8 cellular contexts compared by ENCODE assay signal in the genomic region with DNA sequence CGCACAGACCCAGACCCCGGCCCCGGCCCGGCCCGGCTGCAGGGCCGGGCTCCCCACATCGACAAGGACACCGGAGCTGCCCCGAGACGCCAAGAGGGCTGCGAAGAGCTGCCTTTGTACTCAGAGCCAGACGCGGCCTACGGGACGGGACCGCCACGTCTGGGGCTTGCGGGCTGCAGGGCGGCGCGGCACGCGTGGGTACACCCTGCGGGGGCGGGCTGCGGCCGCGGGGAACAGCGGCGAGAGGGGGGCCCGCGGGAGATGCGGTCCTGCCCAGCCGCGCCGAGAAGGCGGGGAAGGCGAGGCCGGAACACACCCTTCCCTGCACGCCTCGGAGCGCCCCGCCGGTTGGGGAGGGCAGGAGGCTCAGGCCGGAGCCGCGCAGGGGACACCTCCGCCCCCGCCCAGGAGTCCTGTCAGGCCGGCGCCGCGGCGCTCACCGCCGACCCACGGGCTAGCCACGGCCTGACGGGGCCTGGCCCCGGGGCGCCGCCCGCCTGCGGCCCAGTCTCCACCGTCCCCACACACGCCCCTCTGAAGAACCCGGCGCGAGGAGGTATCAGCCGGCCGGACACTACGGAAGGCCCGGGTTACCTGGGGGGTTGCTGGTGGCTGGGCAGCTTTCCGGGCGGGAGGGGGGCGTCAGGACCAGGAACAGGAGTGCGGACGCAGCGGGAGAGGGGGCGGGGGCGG. TPM values are rescaled to one million over a fixed set of nuclear protein-coding genes. Genes with fewer than 3 reads are reported as not detected.
DNase-seq lines count a peak whose midpoint lies in the region; ATAC-seq and TF ChIP-seq lines count a peak whose summit lies in the region.

No MANE protein-coding gene starts in this region.

- peak overlapping the region; percentile 58 for H2BK12ac ChIP-seq in neuronal stem cell (ENCODE audit: low read length)

- H3F3A ChIP-seq in DOHH2 (ENCODE audit: control insufficient read depth, insufficient read depth) (no peaks in the 10 kb centered on the region; the same call in 1 of the 2 replicates), MM.1S (ENCODE audit: insufficient read depth, low read length) (peaks cover 4% of the 10 kb centered on the region)

- no peaks in the 10 kb centered on the region for H3K9me3 Mint-ChIP-seq in activated T-cell treated with anti-CD3 and anti-CD28 coated beads, Interleukin-2, amount 50 U/mL, for 4 hours

- no peak overlapping the region for H2BK15ac ChIP-seq in neuronal stem cell (ENCODE audit: low read length)

- H3K4me1 Mint-ChIP-seq in activated T-cell treated with anti-CD3 and anti-CD28 coated beads, Interleukin-2, amount 50 U/mL, for 4 hours (ENCODE audit: low read depth), result peaks cover 46% of the 10 kb centered on the region

- H3K27me3 ChIP-seq in DOHH2 (ENCODE audit: control insufficient read depth, low read length) (no peaks in the 10 kb centered on the region), MM.1S (replicated peaks; ENCODE audit: insufficient read depth, low read length) (no peaks in the 10 kb centered on the region), neuronal stem cell (ENCODE audit: control insufficient read depth in 3 of 3, insufficient read depth in 3 of 3, low read depth in 1 of 3, low read length in 3 of 3) (no peaks in the 10 kb centered on the region), thyroid gland (no peaks in the 10 kb centered on the region)

- peak overlapping the region; percentile 97 for H4K91ac ChIP-seq in neuronal stem cell (ENCODE audit: low read depth, low read length, poor library complexity)

- H4K20me1 ChIP-seq in DOHH2 (ENCODE audit: control insufficient read depth, insufficient read depth, low read depth, low read length), result peaks cover 19% of the 10 kb centered on the region
- H4K20me1 ChIP-seq in MM.1S (ENCODE audit: insufficient read depth, low read length), result peaks cover 47% of the 10 kb centered on the region

- peak overlapping the region; percentile 93 for H3K4me2 ChIP-seq in DOHH2 (ENCODE audit: low read length)
- peak overlapping the region; percentile 82 for H3K4me2 ChIP-seq in MM.1S (ENCODE audit: low read depth, low read length)
- H3K4me2 ChIP-seq in neuronal stem cell (ENCODE audit: insufficient read depth, low read length, poor library complexity, severe bottlenecking), result peak overlapping the region; percentile 60

- H3K18ac ChIP-seq in neuronal stem cell (ENCODE audit: low read length), result peak overlapping the region; percentile 98

- TF ChIP-seq CTCF in DOHH2 (IDR thresholded peaks at IDR 0.05; ENCODE audit: low read depth, low read length, poor library complexity, severe bottlenecking) (no peak), MM.1S (IDR thresholded peaks at IDR 0.05; ENCODE audit: low read length) (no peak), fibroblast of pulmonary artery (IDR thresholded peaks at IDR 0.05; ENCODE audit: low read length, missing control alignments) (no peak), thyroid gland (IDR thresholded peaks at IDR 0.05) (no peak)

- H3K9me3 ChIP-seq in DOHH2 (ENCODE audit: control insufficient read depth, insufficient read depth, low read length) (no peaks in the 10 kb centered on the region), MM.1S (replicated peaks; ENCODE audit: insufficient read depth, low read length) (no peaks in the 10 kb centered on the region), neuronal stem cell (replicated peaks in 1 of 2; ENCODE audit: control insufficient read depth in 2 of 2, insufficient read depth in 1 of 2, low read depth in 1 of 2, low read length in 2 of 2) (no peaks in the 10 kb centered on the region), thyroid gland (no peaks in the 10 kb centered on the region)

- H3K4me3 Mint-ChIP-seq in activated T-cell treated with anti-CD3 and anti-CD28 coated beads, Interleukin-2, amount 50 U/mL, for 4 hours, result peak overlapping the region; percentile 95

- peaks cover 37% of the 10 kb centered on the region for H3K36me3 ChIP-seq in DOHH2 (ENCODE audit: control insufficient read depth, low read length)
- H3K36me3 ChIP-seq in MM.1S (replicated peaks; ENCODE audit: insufficient read depth, low read length), result no peaks in the 10 kb centered on the region
- no peaks in the 10 kb centered on the region for H3K36me3 ChIP-seq in neuronal stem cell (replicated peaks in 1 of 2; ENCODE audit: control insufficient read depth in 2 of 2, insufficient read depth in 2 of 2, low read length in 2 of 2)
- H3K36me3 ChIP-seq in thyroid gland, result no peaks in the 10 kb centered on the region

- H3K9me2 ChIP-seq in DOHH2 (replicated peaks; ENCODE audit: control insufficient read depth, low read length) (no peaks in the 10 kb centered on the region), MM.1S (replicated peaks; ENCODE audit: insufficient read depth, low read length) (no peaks in the 10 kb centered on the region)

- peaks cover 5% of the 10 kb centered on the region for H3K79me1 ChIP-seq in neuronal stem cell (ENCODE audit: low read depth, low read length)

- H4K8ac ChIP-seq in neuronal stem cell (ENCODE audit: low read depth, low read length), result no peak overlapping the region

- no CpG with 5 or more reads among the region's 81 CpGs for WGBS in neuronal stem cell (ENCODE audit: extremely low coverage in 2 of 2, insufficient read length in 2 of 2, insufficient replicate concordance in 1 of 2), 2 donors
- 0% methylated on average over 1 to 7 of the region's 81 CpGs for WGBS in thyroid gland, 2 donors

- TF ChIP-seq POLR2A in thyroid gland (IDR thresholded peaks at IDR 0.05), result no peak

- peak; percentile 59 for DNase-seq in MM.1S
- DNase-seq in activated T-cell treated with anti-CD3 and anti-CD28 coated beads, Interleukin-2, amount 50 U/mL, for 4 hours, result peak; percentile 35
- DNase-seq in fibroblast of pulmonary artery (ENCODE audit: low read depth), result no peak
- DNase-seq in neuronal stem cell (ENCODE audit: low spot score), result peak; percentile 24
- peak; percentile 57 to 62 for DNase-seq in thyroid gland
- DNase-seq in pons (ENCODE audit: low spot score), result no peak

- H3K27ac ChIP-seq in DOHH2 (ENCODE audit: low read depth, low read length), result peak overlapping the region; percentile 75
- peak overlapping the region; percentile 80 for H3K27ac ChIP-seq in MM.1S (ENCODE audit: low read length)
- peak overlapping the region; percentile 74 for H3K27ac ChIP-seq in neuronal stem cell (replicated peaks; ENCODE audit: low read length)
- peak overlapping the region; percentile 94 to 98 (median 96) for H3K27ac ChIP-seq in thyroid gland

- intact Hi-C loops in thyroid gland (cut with DNase I), result no loop called here

- peaks cover 78% of the 10 kb centered on the region for H3K4me1 ChIP-seq in DOHH2 (ENCODE audit: control insufficient read depth, low read length)
- H3K4me1 ChIP-seq in MM.1S (ENCODE audit: low read length), result peaks cover 29% of the 10 kb centered on the region
- peaks cover 8 to 16% of the 10 kb centered on the region in 2 donors for H3K4me1 ChIP-seq in neuronal stem cell (ENCODE audit: control insufficient read depth in 2 of 2, insufficient read depth in 1 of 2, low read depth in 1 of 2, low read length in 2 of 2)
- peaks cover 37 to 43% of the 10 kb centered on the region in 2 donors for H3K4me1 ChIP-seq in thyroid gland

- peak overlapping the region; percentile 69 for H2AFZ ChIP-seq in MM.1S (ENCODE audit: low read length)
- H2AFZ ChIP-seq in neuronal stem cell (ENCODE audit: low read length), result peak overlapping the region; percentile 90

- peak overlapping the region; percentile 92 for H2AK5ac ChIP-seq in neuronal stem cell (ENCODE audit: low read depth, low read length)

- peak; percentile 22 for ATAC-seq in GM21737 (IDR thresholded peaks at IDR 0.05; ENCODE audit: unreplicated experiment)
- peak; percentile 34 to 49 for ATAC-seq in activated T-cell treated with anti-CD3 and anti-CD28 coated beads, Interleukin-2, amount 50 U/mL, for 4 hours

- H3K9ac ChIP-seq in MM.1S (ENCODE audit: low read length) (peak overlapping the region; percentile 82), neuronal stem cell (ENCODE audit: low read depth, low read length, poor library complexity) (peak overlapping the region; percentile 99)

- peak overlapping the region; percentile 56 for H3K14ac ChIP-seq in neuronal stem cell (ENCODE audit: low read length)

- H3K27me3 Mint-ChIP-seq in activated T-cell treated with anti-CD3 and anti-CD28 coated beads, Interleukin-2, amount 50 U/mL, for 4 hours (ENCODE audit: low read depth), result no peaks in the 10 kb centered on the region

- peaks cover 4% of the 10 kb centered on the region for H3K36me3 Mint-ChIP-seq in activated T-cell treated with anti-CD3 and anti-CD28 coated beads, Interleukin-2, amount 50 U/mL, for 4 hours (ENCODE audit: insufficient read depth)

- peaks cover 74% of the 10 kb centered on the region for H3K79me2 ChIP-seq in DOHH2 (ENCODE audit: control insufficient read depth, low read length)
- H3K79me2 ChIP-seq in MM.1S (ENCODE audit: low read length), result peaks cover 57% of the 10 kb centered on the region

- H3K4ac ChIP-seq in neuronal stem cell (ENCODE audit: low read length), result no peak overlapping the region

- H2BK5ac ChIP-seq in neuronal stem cell (ENCODE audit: low read length), result peak overlapping the region; percentile 94

- H3K4me3 ChIP-seq in DOHH2 (ENCODE audit: low read length), result peak overlapping the region; percentile 80
- peak overlapping the region; percentile 71 for H3K4me3 ChIP-seq in MM.1S (ENCODE audit: low read length)
- peak overlapping the region; percentile 70 for H3K4me3 ChIP-seq in fibroblast of pulmonary artery (replicated peaks; ENCODE audit: low read depth, low read length)
- H3K4me3 ChIP-seq in neuronal stem cell (ENCODE audit: low read length in 2 of 2), result peak overlapping the region; percentile 83 to 100
- H3K4me3 ChIP-seq in thyroid gland (replicated peaks in 1 of 3), result peak overlapping the region; percentile 88 to 99 (median 92)

- no peak overlapping the region for H2BK120ac ChIP-seq in neuronal stem cell (ENCODE audit: low read depth, low read length)

- H3K23ac ChIP-seq in neuronal stem cell (ENCODE audit: low read depth, low read length, poor library complexity), result peak overlapping the region; percentile 61

RNA-seq across cellular contexts. Expression of gene RAB14, which starts 0.5 kb away (rescaled TPM):
- total RNA-seq in activated T-cell treated with anti-CD3 and anti-CD28 coated beads, Interleukin-2, amount 50 U/mL, for 4 hours, result 10 to 100 TPM; 53.9 to 60.5 (median 59.6) TPM
- polyA plus RNA-seq in neuronal stem cell (2013, experiment 1 of 2), result 29.6 TPM
- 31.0 TPM for polyA plus RNA-seq in neuronal stem cell (2013, experiment 2 of 2)
- total RNA-seq in thyroid gland, result 10 to 100 TPM; 44.6 to 55.8 (median 49.1) TPM

Comparison
In these comparisons a context has a peak if more than half of its experiments do, and no peak if none do; other contexts are left out.
1. DNase-seq: peak in MM.1S (single experiment), activated T-cell treated with anti-CD3 and anti-CD28 coated beads, Interleukin-2, amount 50 U/mL, for 4 hours (single experiment), neuronal stem cell (single experiment) and thyroid gland (2 of 2); none in fibroblast of pulmonary artery (single experiment) and pons (single experiment).
2. Peak in every context shown above with its lines, with median percentiles within 50 percentile points of each other: H3K27ac ChIP-seq, H3K4me2 ChIP-seq and H3K4me3 ChIP-seq.